1 cellular context compared by ENCODE assay signal in the genomic region with DNA sequence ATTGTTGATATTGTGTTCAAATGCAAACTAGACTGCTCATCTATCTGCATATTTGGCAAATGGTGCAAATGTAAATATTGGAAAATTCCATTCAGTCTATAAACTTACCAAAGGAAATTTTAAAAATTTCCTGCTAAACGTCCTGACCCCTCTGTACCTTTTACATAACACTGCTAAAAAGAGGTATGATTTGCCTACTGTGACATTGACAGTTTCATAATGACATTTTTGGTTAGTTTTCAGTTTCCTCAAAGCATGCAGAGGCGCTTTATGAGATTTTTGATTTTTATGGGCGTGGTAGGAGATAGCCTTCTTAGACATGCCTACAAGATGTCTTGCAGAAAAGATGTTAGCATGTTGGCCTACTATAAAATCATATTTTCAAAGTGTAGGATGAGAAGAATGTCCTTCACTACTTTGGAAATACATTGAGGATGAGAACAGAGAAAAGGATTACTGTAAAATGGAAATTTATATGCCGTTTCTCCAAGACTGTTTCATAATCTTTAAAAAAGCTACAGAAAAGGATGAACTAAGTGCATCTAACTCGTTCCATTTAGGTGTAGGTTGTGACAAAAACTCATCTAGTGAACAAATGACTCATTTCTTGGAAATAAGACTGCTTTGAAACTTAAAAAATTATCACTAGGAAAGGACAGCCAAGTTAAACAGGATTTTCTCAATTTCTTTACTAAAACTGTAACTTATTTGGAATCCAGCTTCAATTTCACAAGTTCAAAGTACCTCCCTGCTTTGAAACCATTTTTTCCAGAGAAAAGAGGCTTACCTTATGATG.
TF ChIP-seq lines count a peak whose summit lies in the region.

No MANE protein-coding gene starts in this region.

TF ChIP-seq in GM12878, 131 proteins besides CTCF, POLR2A, EP300 and RAD21 (continued from another document):
- TF ChIP-seq, protein P1, sequence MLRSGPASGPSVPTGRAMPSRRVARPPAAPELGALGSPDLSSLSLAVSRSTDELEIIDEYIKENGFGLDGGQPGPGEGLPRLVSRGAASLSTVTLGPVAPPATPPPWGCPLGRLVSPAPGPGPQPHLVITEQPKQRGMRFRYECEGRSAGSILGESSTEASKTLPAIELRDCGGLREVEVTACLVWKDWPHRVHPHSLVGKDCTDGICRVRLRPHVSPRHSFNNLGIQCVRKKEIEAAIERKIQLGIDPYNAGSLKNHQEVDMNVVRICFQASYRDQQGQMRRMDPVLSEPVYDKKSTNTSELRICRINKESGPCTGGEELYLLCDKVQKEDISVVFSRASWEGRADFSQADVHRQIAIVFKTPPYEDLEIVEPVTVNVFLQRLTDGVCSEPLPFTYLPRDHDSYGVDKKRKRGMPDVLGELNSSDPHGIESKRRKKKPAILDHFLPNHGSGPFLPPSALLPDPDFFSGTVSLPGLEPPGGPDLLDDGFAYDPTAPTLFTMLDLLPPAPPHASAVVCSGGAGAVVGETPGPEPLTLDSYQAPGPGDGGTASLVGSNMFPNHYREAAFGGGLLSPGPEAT (IDR thresholded peaks at IDR 0.05; ENCODE audit: low read depth): no peak
- TF ChIP-seq BHLHE40 (IDR thresholded peaks at IDR 0.05; ENCODE audit: borderline replicate concordance in 1 of 2, low read depth in 2 of 2, low read length in 1 of 2) (no peak; a peak in 1 of 4 replicates), MEF2B (IDR thresholded peaks at IDR 0.05; ENCODE audit: partially characterized antibody, poor library complexity, severe bottlenecking) (peak; percentile 67), SREBF2 (IDR thresholded peaks at IDR 0.05; ENCODE audit: low read length) (no peak), TBL1XR1 (IDR thresholded peaks at IDR 0.05; ENCODE audit: low read depth, low read length) (no peak), BCL3 (IDR thresholded peaks at IDR 0.05; ENCODE audit: borderline replicate concordance, insufficient read depth, low read depth, low read length, poor library complexity, severe bottlenecking) (no peak), HDAC6 (IDR thresholded peaks at IDR 0.05; ENCODE audit: unreplicated experiment) (no peak)
- TF ChIP-seq, protein P2, sequence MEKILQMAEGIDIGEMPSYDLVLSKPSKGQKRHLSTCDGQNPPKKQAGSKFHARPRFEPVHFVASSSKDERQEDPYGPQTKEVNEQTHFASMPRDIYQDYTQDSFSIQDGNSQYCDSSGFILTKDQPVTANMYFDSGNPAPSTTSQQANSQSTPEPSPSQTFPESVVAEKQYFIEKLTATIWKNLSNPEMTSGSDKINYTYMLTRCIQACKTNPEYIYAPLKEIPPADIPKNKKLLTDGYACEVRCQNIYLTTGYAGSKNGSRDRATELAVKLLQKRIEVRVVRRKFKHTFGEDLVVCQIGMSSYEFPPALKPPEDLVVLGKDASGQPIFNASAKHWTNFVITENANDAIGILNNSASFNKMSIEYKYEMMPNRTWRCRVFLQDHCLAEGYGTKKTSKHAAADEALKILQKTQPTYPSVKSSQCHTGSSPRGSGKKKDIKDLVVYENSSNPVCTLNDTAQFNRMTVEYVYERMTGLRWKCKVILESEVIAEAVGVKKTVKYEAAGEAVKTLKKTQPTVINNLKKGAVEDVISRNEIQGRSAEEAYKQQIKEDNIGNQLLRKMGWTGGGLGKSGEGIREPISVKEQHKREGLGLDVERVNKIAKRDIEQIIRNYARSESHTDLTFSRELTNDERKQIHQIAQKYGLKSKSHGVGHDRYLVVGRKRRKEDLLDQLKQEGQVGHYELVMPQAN (conservative IDR thresholded peaks at IDR 0.05): no peak
